In genomic region chr17:51238253-51238887, GRCh38 we compare ENCODE assay signal across 8 cellular contexts. TPM values are rescaled to one million over a fixed set of nuclear protein-coding genes. Genes with fewer than 3 reads are reported as not detected.
DNase-seq lines count a peak whose midpoint lies in the region; ATAC-seq and TF ChIP-seq lines count a peak whose summit lies in the region.

No MANE protein-coding gene starts in this region.

- no peak for TF ChIP-seq POLR2A in GM18505 (IDR thresholded peaks at IDR 0.05; ENCODE audit: borderline replicate concordance, extremely low read depth, insufficient read depth, insufficient read length)

- H3K27ac Mint-ChIP-seq in IgD-negative memory B cell = peak overlapping the region in 2 of 3 donors; percentile 2 to 46
- H3K27ac Mint-ChIP-seq in immature natural killer cell = peak overlapping the region in 5 of 6 donors; percentile 14 to 59 (median 19)

- H3K9me3 Mint-ChIP-seq in IgD-negative memory B cell = no peaks in the 10 kb centered on the region
- no peaks in the 10 kb centered on the region for H3K9me3 Mint-ChIP-seq in immature natural killer cell

- H3K4me3 Mint-ChIP-seq in IgD-negative memory B cell = peak overlapping the region; percentile 2 to 67 (median 55)
- H3K4me3 Mint-ChIP-seq in immature natural killer cell = no peak overlapping the region

- H3K27me3 Mint-ChIP-seq in IgD-negative memory B cell (no peaks in the 10 kb centered on the region), immature natural killer cell (ENCODE audit: low read depth in 3 of 3) (peaks cover 0 to 2% (median 0%) of the 10 kb centered on the region in 3 donors)

- H3K4me1 Mint-ChIP-seq in IgD-negative memory B cell = peaks cover 20 to 35% (median 31%) of the 10 kb centered on the region in 3 donors
- H3K4me1 Mint-ChIP-seq in immature natural killer cell = peaks cover 36 to 56% of the 10 kb centered on the region in 2 donors

- H3K36me3 Mint-ChIP-seq in IgD-negative memory B cell (no peaks in the 10 kb centered on the region), immature natural killer cell (no peaks in the 10 kb centered on the region)

- DNase-seq in immature natural killer cell (no peak), NCI-H345 treated with DMSO at 0.1 percent for 48 hours (lab: John Stamatoyannopoulos, UW; ENCODE audit: unreplicated experiment) (no peak), NCI-H510A treated with DMSO at 0.1 percent for 48 hours (lab: John Stamatoyannopoulos, UW) (no peak), NCI-H128 (lab: John Stamatoyannopoulos, UW; ENCODE audit: unreplicated experiment) (no peak)
- no peak for DNase-seq in activated CD4-positive, CD25-positive, alpha-beta regulatory T cell treated with anti-CD3 and anti-CD28 coated beads, Interleukin-2, amount 50 U/mL, for 72 hours

- ATAC-seq in GM18505 (IDR thresholded peaks at IDR 0.05; ENCODE audit: unreplicated experiment) = peak; percentile 73
- peak; percentile 76 for ATAC-seq in GM21576 (IDR thresholded peaks at IDR 0.05; ENCODE audit: unreplicated experiment)

RNA-seq across cellular contexts. Expression of gene MBTD1, which starts 21.5 kb away (rescaled TPM):
- polyA plus RNA-seq in IgD-negative memory B cell (8.5 TPM), immature natural killer cell (1 to 10 TPM; 4.0 to 7.6 (median 6.9) TPM)

RNA-seq across cellular contexts. Expression of gene UTP18, which starts 22.0 kb away (rescaled TPM):
- polyA plus RNA-seq in IgD-negative memory B cell (47.0 TPM), immature natural killer cell (10 to 100 TPM; 28.1 to 44.5 (median 35.9) TPM)

Comparison
In these comparisons a context has a peak if more than half of its experiments do, and no peak if none do; other contexts are left out.
1. H3K4me3 Mint-ChIP-seq: peak in IgD-negative memory B cell (4 of 4); none in immature natural killer cell (0 of 5).